Comparison of ENCODE assay signal across 8 cellular contexts in genomic region chr13:24680258-24680920, GRCh38. TPM values are rescaled to one million over a fixed set of nuclear protein-coding genes. Genes with fewer than 3 reads are reported as not detected.
DNase-seq lines count a peak whose midpoint lies in the region; ATAC-seq, FAIRE-seq and TF ChIP-seq lines count a peak whose summit lies in the region.

ATP12A (plus strand) TSS chr13:24680408; CDS start chr13:24680744, 336 bp downstream.

- peak within 1 kb of the TSS; percentile 86 for H3K4me2 ChIP-seq in A549

- CTCF ChIA-PET in A549 (lab: Yijun Ruan, JAX), result interaction anchor here (0.8 kb wide), 1 partner anchor 11 kb away, joined by 3 read pairs; no protein-coding TSS in a partner anchor

- H3K4me1 ChIP-seq in A549 (no peaks in the 10 kb centered on the region), iPS-20b (ENCODE audit: insufficient read depth, low read length) (peaks cover 12% of the 10 kb centered on the region)

- ATAC-seq in A549, result peak in 1 of 2 experiments; percentile 58; a peak in 3 of 6 replicates

- H3K27me3 ChIP-seq in iPS-20b (ENCODE audit: insufficient read depth, low read length), result peaks cover 44% of the 10 kb centered on the region

- TF ChIP-seq POLR2A in A549 (IDR thresholded peaks at IDR 0.05; ENCODE audit: low read length), result no peak

- H3K9ac ChIP-seq in iPS-20b (ENCODE audit: low read depth, low read length), result no peak within 1 kb of the TSS; the same call in 1 of the 2 replicates

- TF ChIP-seq RAD21 in A549 (conservative IDR thresholded peaks at IDR 0.05 in 1 of 2, IDR thresholded peaks at IDR 0.05 in 1 of 2) (no peak), Ishikawa (IDR thresholded peaks at IDR 0.05; ENCODE audit: low read depth) (no peak)

- H3K9me3 ChIP-seq in A549 (no peaks in the 10 kb centered on the region), iPS-20b (ENCODE audit: insufficient read depth, low read depth, low read length) (no peaks in the 10 kb centered on the region)

- 21% methylated on average over 14 of the region's 75 CpGs for WGBS in A549 (ENCODE audit: missing lambda C conversion rate)

- TF ChIP-seq CTCF in A549 (IDR thresholded peaks at IDR 0.05), result no peak

- TF ChIP-seq EP300 in A549 (IDR thresholded peaks at IDR 0.05), result no peak
- TF ChIP-seq EP300 in Ishikawa (IDR thresholded peaks at IDR 0.05; ENCODE audit: borderline replicate concordance), result no peak

- H3K27ac ChIP-seq in A549 (no peak within 1 kb of the TSS), iPS-20b (ENCODE audit: low read length) (no peak within 1 kb of the TSS)

- FAIRE-seq in A549 (lab: Jason Lieb, UNC), result no peak

- DNase-seq in A549 (ENCODE audit: low read depth in 1 of 2, low spot score in 1 of 2) (no peak), SW480 (ENCODE audit: low spot score) (no peak), GM19238 (ENCODE audit: insufficient read length, low spot score) (no peak), NCI-H1092 (lab: John Stamatoyannopoulos, UW) (no peak)
- DNase-seq in activated effector memory CD4-positive, alpha-beta T cell treated with Interleukin-2 at 50 U/mL for 16 hours, result peak; percentile 9
- DNase-seq in stimulated activated CD8-positive, alpha-beta memory T cell treated with anti-CD3 and anti-CD28 coated beads, Interleukin-12 subunit alpha, Interleukin-12 subunit beta, amount 100 ng/mL, for 4 hours (ENCODE audit: low read depth), result peak; percentile 19

- POLR2A ChIA-PET in A549 (lab: Yijun Ruan, JAX), result no interaction called here

- H3K4me3 ChIP-seq in A549, result peak within 1 kb of the TSS; percentile 43
- peak within 1 kb of the TSS; percentile 65 for H3K4me3 ChIP-seq in iPS-20b (ENCODE audit: low read length)

- H3K36me3 ChIP-seq in iPS-20b (ENCODE audit: insufficient read depth, low read depth, low read length), result no peaks in the 10 kb centered on the region

TF ChIP-seq in A549, 52 proteins besides CTCF, POLR2A, EP300 and RAD21:
- TF ChIP-seq FOSL2 (IDR thresholded peaks at IDR 0.05), result no peak
- TF ChIP-seq FOSL2 (CRISPR knock-in tag; IDR thresholded peaks at IDR 0.05), result no peak
- TF ChIP-seq PHF8 (IDR thresholded peaks at IDR 0.05; ENCODE audit: borderline replicate concordance, low read depth), result no peak
- TF ChIP-seq FOXS1 (CRISPR knock-in tag; IDR thresholded peaks at IDR 0.05), result no peak
- TF ChIP-seq MYC (IDR thresholded peaks at IDR 0.05; ENCODE audit: borderline replicate concordance, low read length), result no peak

TF ChIP-seq in Ishikawa, 13 proteins besides CTCF, POLR2A, EP300 and RAD21:
- TF ChIP-seq, protein P1, sequence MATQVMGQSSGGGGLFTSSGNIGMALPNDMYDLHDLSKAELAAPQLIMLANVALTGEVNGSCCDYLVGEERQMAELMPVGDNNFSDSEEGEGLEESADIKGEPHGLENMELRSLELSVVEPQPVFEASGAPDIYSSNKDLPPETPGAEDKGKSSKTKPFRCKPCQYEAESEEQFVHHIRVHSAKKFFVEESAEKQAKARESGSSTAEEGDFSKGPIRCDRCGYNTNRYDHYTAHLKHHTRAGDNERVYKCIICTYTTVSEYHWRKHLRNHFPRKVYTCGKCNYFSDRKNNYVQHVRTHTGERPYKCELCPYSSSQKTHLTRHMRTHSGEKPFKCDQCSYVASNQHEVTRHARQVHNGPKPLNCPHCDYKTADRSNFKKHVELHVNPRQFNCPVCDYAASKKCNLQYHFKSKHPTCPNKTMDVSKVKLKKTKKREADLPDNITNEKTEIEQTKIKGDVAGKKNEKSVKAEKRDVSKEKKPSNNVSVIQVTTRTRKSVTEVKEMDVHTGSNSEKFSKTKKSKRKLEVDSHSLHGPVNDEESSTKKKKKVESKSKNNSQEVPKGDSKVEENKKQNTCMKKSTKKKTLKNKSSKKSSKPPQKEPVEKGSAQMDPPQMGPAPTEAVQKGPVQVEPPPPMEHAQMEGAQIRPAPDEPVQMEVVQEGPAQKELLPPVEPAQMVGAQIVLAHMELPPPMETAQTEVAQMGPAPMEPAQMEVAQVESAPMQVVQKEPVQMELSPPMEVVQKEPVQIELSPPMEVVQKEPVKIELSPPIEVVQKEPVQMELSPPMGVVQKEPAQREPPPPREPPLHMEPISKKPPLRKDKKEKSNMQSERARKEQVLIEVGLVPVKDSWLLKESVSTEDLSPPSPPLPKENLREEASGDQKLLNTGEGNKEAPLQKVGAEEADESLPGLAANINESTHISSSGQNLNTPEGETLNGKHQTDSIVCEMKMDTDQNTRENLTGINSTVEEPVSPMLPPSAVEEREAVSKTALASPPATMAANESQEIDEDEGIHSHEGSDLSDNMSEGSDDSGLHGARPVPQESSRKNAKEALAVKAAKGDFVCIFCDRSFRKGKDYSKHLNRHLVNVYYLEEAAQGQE (IDR thresholded peaks at IDR 0.05; ENCODE audit: low read depth), result no peak
- TF ChIP-seq TCF12 (IDR thresholded peaks at IDR 0.05; ENCODE audit: low read depth) (no peak), TAF1 (IDR thresholded peaks at IDR 0.05; ENCODE audit: low read depth) (no peak), MAX (IDR thresholded peaks at IDR 0.05) (no peak), NFIC (IDR thresholded peaks at IDR 0.05) (no peak), CEBPB (IDR thresholded peaks at IDR 0.05) (no peak), EGR1 (IDR thresholded peaks at IDR 0.05) (peak; percentile 47; the same call in 1 of the 2 replicates), YY1 (IDR thresholded peaks at IDR 0.05; ENCODE audit: low read depth) (no peak), FOXM1 (IDR thresholded peaks at IDR 0.05; ENCODE audit: borderline replicate concordance, low read depth) (no peak), TEAD4 (IDR thresholded peaks at IDR 0.05) (no peak), ZBTB7A (IDR thresholded peaks at IDR 0.05; ENCODE audit: low read depth) (0 out of 2 replicates have a peak, but pooled peaks have one; percentile 38)
- TF ChIP-seq, protein P2, sequence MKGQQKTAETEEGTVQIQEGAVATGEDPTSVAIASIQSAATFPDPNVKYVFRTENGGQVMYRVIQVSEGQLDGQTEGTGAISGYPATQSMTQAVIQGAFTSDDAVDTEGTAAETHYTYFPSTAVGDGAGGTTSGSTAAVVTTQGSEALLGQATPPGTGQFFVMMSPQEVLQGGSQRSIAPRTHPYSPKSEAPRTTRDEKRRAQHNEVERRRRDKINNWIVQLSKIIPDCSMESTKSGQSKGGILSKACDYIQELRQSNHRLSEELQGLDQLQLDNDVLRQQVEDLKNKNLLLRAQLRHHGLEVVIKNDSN (IDR thresholded peaks at IDR 0.05), result no peak

RNA-seq across cellular contexts. Expression of gene ATP12A, which starts in this region (rescaled TPM):
- 0.03 TPM in 1 of 2 replicates, not detected in the other for polyA plus RNA-seq in A549 (2011; rRNA removed)
- polyA plus RNA-seq in A549 (2012; cell fraction: cytosol; rRNA removed), result 0.01 TPM in 1 of 2 replicates, not detected in the other
- polyA plus RNA-seq in A549 (2012; cell fraction: nucleus; rRNA removed), result 0.02 TPM in 1 of 2 replicates, not detected in the other
- polyA plus RNA-seq in A549 (2017; fragmentation: RNase III; extraction: RNeasy Plus Mini Kit Qiagen cat#74134 plus additional on column Dnase treatment), result not detected in 3 replicates
- not detected in 2 replicates for polyA minus RNA-seq in A549 (2011; rRNA and poly(A)+ RNA removed)

Comparison
In these comparisons a context has a peak if more than half of its experiments do, and no peak if none do; other contexts are left out.
1. DNase-seq: peak in activated effector memory CD4-positive, alpha-beta T cell treated with Interleukin-2 at 50 U/mL for 16 hours (single experiment) and stimulated activated CD8-positive, alpha-beta memory T cell treated with anti-CD3 and anti-CD28 coated beads, Interleukin-12 subunit alpha, Interleukin-12 subunit beta, amount 100 ng/mL, for 4 hours (single experiment); none in A549 (0 of 2), SW480 (single experiment), GM19238 (single experiment) and NCI-H1092 (single experiment).